1 cellular context compared by ENCODE assay signal in genomic region chr3:100260685-100261480, GRCh38.
TF ChIP-seq lines count a peak whose summit lies in the region.

Gene TBC1D23, plus strand, starts transcription at chr3:100260992. Its CDS starts 27 bp downstream, at chr3:100261019.

TF ChIP-seq in WTC11, 78 proteins besides CTCF, POLR2A, EP300 and RAD21 (continued from another document):
- TF ChIP-seq, protein P1, sequence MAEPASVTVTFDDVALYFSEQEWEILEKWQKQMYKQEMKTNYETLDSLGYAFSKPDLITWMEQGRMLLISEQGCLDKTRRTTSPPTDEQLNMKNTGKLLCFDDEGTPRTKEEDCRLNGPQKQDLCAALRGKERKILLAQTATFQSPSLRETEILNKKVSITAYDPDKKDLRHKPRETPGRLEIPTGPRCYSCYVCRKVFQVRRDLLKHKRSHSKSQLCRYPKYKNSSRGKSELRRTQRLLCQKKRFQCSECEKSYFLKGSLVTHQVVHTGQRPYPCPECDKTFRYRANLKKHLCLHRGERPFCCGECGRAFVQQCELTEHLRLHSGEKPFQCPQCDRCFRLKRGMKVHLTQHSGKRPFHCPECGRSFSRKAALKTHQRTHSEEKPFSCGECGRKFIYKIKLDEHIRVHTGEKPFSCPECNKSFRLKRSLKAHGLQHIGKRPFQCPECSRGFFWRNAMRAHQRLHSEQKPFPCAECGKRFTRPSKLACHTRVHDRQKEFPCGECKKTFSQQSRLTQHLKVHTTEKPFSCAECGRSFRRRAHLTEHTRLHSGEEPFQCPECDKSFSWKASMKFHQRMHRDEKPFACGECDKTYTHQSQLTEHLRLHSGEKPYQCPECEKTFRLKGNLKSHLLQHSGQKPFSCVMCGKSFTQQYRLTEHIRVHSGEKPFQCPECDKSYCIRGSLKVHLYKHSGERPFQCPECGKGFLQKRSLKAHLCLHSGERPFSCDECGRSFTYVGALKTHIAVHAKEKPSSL (CRISPR knock-in tag; conservative IDR thresholded peaks at IDR 0.05) = no peak
- 0 out of 2 replicates have a peak, but pooled peaks have one; percentile 29 for TF ChIP-seq RELA (CRISPR knock-in tag; IDR thresholded peaks at IDR 0.05; ENCODE audit: borderline replicate concordance)
- TF ChIP-seq NR2C2 (CRISPR knock-in tag; IDR thresholded peaks at IDR 0.05) = no peak
- TF ChIP-seq CREM (CRISPR knock-in tag; IDR thresholded peaks at IDR 0.05) = peak; percentile 90; the same call in 1 of the 2 replicates
- TF ChIP-seq ESRRA (CRISPR knock-in tag; IDR thresholded peaks at IDR 0.05; ENCODE audit: borderline replicate concordance) = no peak
- TF ChIP-seq CBFB (CRISPR knock-in tag; IDR thresholded peaks at IDR 0.05; ENCODE audit: low read depth) = peak; percentile 89; the same call in 1 of the 2 replicates
- peak; percentile 79 for TF ChIP-seq MAX (CRISPR knock-in tag; IDR thresholded peaks at IDR 0.05)
- no peak for TF ChIP-seq JAZF1 (CRISPR knock-in tag; IDR thresholded peaks at IDR 0.05)
